In genomic region chr1:60911980-60912692, GRCh38 we compare ENCODE assay signal across 2 cellular contexts.
TF ChIP-seq lines count a peak whose summit lies in the region.

No MANE protein-coding gene starts in this region.

TF ChIP-seq in HEK293, 187 proteins besides CTCF, POLR2A, EP300 and RAD21:
- TF ChIP-seq ZBTB26 (tag by site-specific recombination; optimal IDR thresholded peaks at IDR 0.05) = no peak
- peak; percentile 64 for TF ChIP-seq ZBTB20 (tag by site-specific recombination; IDR thresholded peaks at IDR 0.05)
- no peak for TF ChIP-seq ELK4 (IDR thresholded peaks at IDR 0.05; ENCODE audit: borderline replicate concordance, low read depth, low read length)
- no peak for TF ChIP-seq ZSCAN23 (tag by site-specific recombination; IDR thresholded peaks at IDR 0.05)
- TF ChIP-seq ZNF560 (tag by site-specific recombination; IDR thresholded peaks at IDR 0.05; ENCODE audit: borderline replicate concordance) = no peak
- no peak for TF ChIP-seq ZNF266 (tag by site-specific recombination; IDR thresholded peaks at IDR 0.05; ENCODE audit: low read depth)

TF ChIP-seq in H1, 55 proteins besides CTCF, POLR2A, EP300 and RAD21 (continued from another document):
- TF ChIP-seq ATF3 (IDR thresholded peaks at IDR 0.05; ENCODE audit: insufficient read depth, low read depth, low read length) = no peak
- peak; percentile 98 for TF ChIP-seq SIN3A (conservative IDR thresholded peaks at IDR 0.05 in 1 of 2, IDR thresholded peaks at IDR 0.05 in 1 of 2; ENCODE audit: low read depth in 1 of 2, low read length in 2 of 2)
- no peak for TF ChIP-seq GTF2F1 (IDR thresholded peaks at IDR 0.05; ENCODE audit: borderline replicate concordance, low read depth, low read length)
- TF ChIP-seq SP1 (IDR thresholded peaks at IDR 0.05; ENCODE audit: low read depth, low read length) = no peak
- no peak for TF ChIP-seq SP2 (IDR thresholded peaks at IDR 0.05; ENCODE audit: low read length)
- TF ChIP-seq BRCA1 (IDR thresholded peaks at IDR 0.05; ENCODE audit: low read depth, low read length) = no peak
- no peak for TF ChIP-seq POU5F1 (IDR thresholded peaks at IDR 0.05; ENCODE audit: low read depth, low read length)
- 0 out of 4 replicates have a peak, but pooled peaks of 1 of the 2 experiments have one; percentile 55 for TF ChIP-seq HDAC2 (IDR thresholded peaks at IDR 0.05; ENCODE audit: borderline replicate concordance in 1 of 2, low read depth in 2 of 2, low read length in 2 of 2)
- peak; percentile 84 for TF ChIP-seq SAP30 (IDR thresholded peaks at IDR 0.05; ENCODE audit: insufficient read depth, insufficient replicate concordance, low read length)
- no peak for TF ChIP-seq SIX5 (IDR thresholded peaks at IDR 0.05; ENCODE audit: low read depth, low read length)
